In the genomic region with DNA sequence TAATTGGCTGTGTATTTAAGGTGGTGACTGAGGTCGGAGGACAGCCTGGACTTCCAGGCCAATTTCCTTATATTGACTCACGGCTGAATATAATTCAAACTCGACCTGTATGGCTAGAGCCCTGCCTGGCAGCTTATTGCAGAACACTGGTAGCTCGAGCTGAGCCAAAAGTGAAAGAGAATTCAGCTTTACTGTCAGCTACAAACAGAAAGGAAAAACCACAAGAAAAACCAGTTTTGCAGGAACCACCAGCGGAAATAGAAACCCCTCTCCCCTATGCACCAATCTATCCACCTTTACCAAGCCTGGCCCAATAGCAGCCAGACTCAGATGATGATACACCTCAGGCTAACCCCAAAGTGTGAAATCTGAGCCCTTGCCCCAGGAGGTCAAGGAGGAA, we compare ENCODE assay signal across 9 cellular contexts.
DNase-seq lines count a peak whose midpoint lies in the region; ATAC-seq and FAIRE-seq lines count a peak whose summit lies in the region.
"Had no signal": no experiment of that assay in that cellular context is flagged by ENCODE, and none has a peak within 500 bp of the region (broad histone marks: within the 10 kb centered on the region; RNA-seq: fewer than 3 reads in every experiment).

No MANE protein-coding gene starts in this region.

- FAIRE-seq in frontal cortex (lab: Jason Lieb, UNC), result no peak

- peak overlapping the region; percentile 56 for H3K4me3 ChIP-seq in MG63
- H3K4me3 ChIP-seq: neural progenitor cell had no signal

- H3K9me3 ChIP-seq in MG63, result no peaks in the 10 kb centered on the region

- DNase-seq in MG63, result peak; percentile 46
- DNase-seq in dermis blood vessel endothelial cell, result peak; percentile 51
- DNase-seq in stimulated activated CD4-positive, alpha-beta T cell treated with anti-CD3 and anti-CD28 coated beads, Interleukin-15, amount 100 ng/mL, for 24 hours, result peak; percentile 16
- no peak for DNase-seq in activated gamma-delta T cell treated with Interleukin-2 at 50 U/mL for 16 hours
- DNase-seq in T-helper 9 cell, result no peak
- DNase-seq in NCI-H446 treated with DMSO at 0.1 percent for 48 hours (lab: John Stamatoyannopoulos, UW), result no peak
- DNase-seq in frontal cortex (ENCODE audit: low spot score in 2 of 2), result no peak

- peak; percentile 34 for ATAC-seq in GM19397 (IDR thresholded peaks at IDR 0.05; ENCODE audit: unreplicated experiment)

- no peaks in the 10 kb centered on the region for H3K27me3 ChIP-seq in MG63
- H3K27me3 ChIP-seq: neural progenitor cell had no signal

- H3K36me3 ChIP-seq in MG63, result no peaks in the 10 kb centered on the region
- H3K36me3 ChIP-seq: neural progenitor cell had no signal

Comparison
In these comparisons a context has a peak if more than half of its experiments do, and no peak if none do; other contexts are left out.
1. DNase-seq: peak in MG63 (single experiment), dermis blood vessel endothelial cell (single experiment) and stimulated activated CD4-positive, alpha-beta T cell treated with anti-CD3 and anti-CD28 coated beads, Interleukin-15, amount 100 ng/mL, for 24 hours (single experiment); none in activated gamma-delta T cell treated with Interleukin-2 at 50 U/mL for 16 hours (single experiment), T-helper 9 cell (single experiment), NCI-H446 treated with DMSO at 0.1 percent for 48 hours (single experiment) and frontal cortex (0 of 2).